ENCODE assay signal across 8 cellular contexts in genomic region chrX:47854474-47854873, GRCh38. TPM values are rescaled to one million over a fixed set of nuclear protein-coding genes. Genes with fewer than 3 reads are reported as not detected.
DNase-seq lines count a peak whose midpoint lies in the region; ATAC-seq lines count a peak whose summit lies in the region.

No MANE protein-coding gene starts in this region.

- H3K27me3 ChIP-seq in right cardiac atrium (ENCODE audit: control insufficient read depth, insufficient read depth), result no peaks in the 10 kb centered on the region

- WGBS in right cardiac atrium, result 40% methylated on average over 10 of the region's 10 CpGs

- no peaks in the 10 kb centered on the region for H3K27me3 Mint-ChIP-seq in activated T-cell treated with anti-CD3 and anti-CD28 coated beads, Interleukin-2, amount 50 U/mL, for 4 hours (ENCODE audit: low read depth)
- H3K27me3 Mint-ChIP-seq in activated T-helper 17 cell treated with anti-CD3 and anti-CD28 coated beads, Interleukin-2, amount 50 U/mL, for 72 hours, result no peaks in the 10 kb centered on the region

- H3K9me3 ChIP-seq in right cardiac atrium (ENCODE audit: control insufficient read depth, low read length), result no peaks in the 10 kb centered on the region

- H3K4me3 ChIP-seq in right cardiac atrium (ENCODE audit: low read length), result no peak overlapping the region

- H3K4me3 Mint-ChIP-seq in activated T-cell treated with anti-CD3 and anti-CD28 coated beads, Interleukin-2, amount 50 U/mL, for 4 hours, result no peak overlapping the region
- H3K4me3 Mint-ChIP-seq in activated T-helper 17 cell treated with anti-CD3 and anti-CD28 coated beads, Interleukin-2, amount 50 U/mL, for 72 hours, result no peak overlapping the region

- peak; percentile 53 for DNase-seq in Ammon's horn (ENCODE audit: low spot score)
- DNase-seq in HT-29 (ENCODE audit: low spot score), result peak; percentile 41
- peak; percentile 18 for DNase-seq in activated T-cell treated with anti-CD3 and anti-CD28 coated beads, Interleukin-2, amount 50 U/mL, for 4 hours
- DNase-seq in right cardiac atrium, result peak; percentile 27 to 47 (median 45)
- DNase-seq in superior temporal gyrus (ENCODE audit: extremely low spot score), result peak; percentile 31
- DNase-seq in NCI-H1694 (lab: John Stamatoyannopoulos, UW), result no peak
- DNase-seq in KG1 (lab: John Stamatoyannopoulos, UW), result no peak

- H3K27ac Mint-ChIP-seq in activated T-helper 17 cell treated with anti-CD3 and anti-CD28 coated beads, Interleukin-2, amount 50 U/mL, for 72 hours, result no peak overlapping the region

- no peaks in the 10 kb centered on the region for H3K4me1 Mint-ChIP-seq in activated T-cell treated with anti-CD3 and anti-CD28 coated beads, Interleukin-2, amount 50 U/mL, for 4 hours (ENCODE audit: low read depth)
- peaks cover 6% of the 10 kb centered on the region for H3K4me1 Mint-ChIP-seq in activated T-helper 17 cell treated with anti-CD3 and anti-CD28 coated beads, Interleukin-2, amount 50 U/mL, for 72 hours

- no peaks in the 10 kb centered on the region for H3K4me1 ChIP-seq in right cardiac atrium (ENCODE audit: control insufficient read depth, insufficient read depth, low read length)

- no peak overlapping the region for H3K27ac ChIP-seq in right cardiac atrium (ENCODE audit: low read length)

- H3K36me3 Mint-ChIP-seq in activated T-cell treated with anti-CD3 and anti-CD28 coated beads, Interleukin-2, amount 50 U/mL, for 4 hours (ENCODE audit: insufficient read depth), result peaks cover 24% of the 10 kb centered on the region
- H3K36me3 Mint-ChIP-seq in activated T-helper 17 cell treated with anti-CD3 and anti-CD28 coated beads, Interleukin-2, amount 50 U/mL, for 72 hours (ENCODE audit: low read depth), result peaks cover 57% of the 10 kb centered on the region

- intact Hi-C loops in right cardiac atrium (cut with DNase I), result loop anchor here in 2 of 4 donors (5.0 kb wide), 1 partner anchor 173 kb away; no protein-coding TSS in a partner anchor

- H3K9me3 Mint-ChIP-seq in activated T-cell treated with anti-CD3 and anti-CD28 coated beads, Interleukin-2, amount 50 U/mL, for 4 hours, result no peaks in the 10 kb centered on the region
- H3K9me3 Mint-ChIP-seq in activated T-helper 17 cell treated with anti-CD3 and anti-CD28 coated beads, Interleukin-2, amount 50 U/mL, for 72 hours, result no peaks in the 10 kb centered on the region

- ATAC-seq in activated T-cell treated with anti-CD3 and anti-CD28 coated beads, Interleukin-2, amount 50 U/mL, for 4 hours, result no peak
- peak; percentile 68 to 78 for ATAC-seq in right cardiac atrium
- ATAC-seq in activated T-helper 17 cell treated with anti-CD3 and anti-CD28 coated beads, Interleukin-2, amount 50 U/mL, for 72 hours (replicated peaks), result no peak

RNA-seq across cellular contexts. Expression of gene ZNF81, which starts 17.8 kb away (rescaled TPM):
- total RNA-seq in HT-29 (2014; rRNA removed; shearing (Covaris generic)), result 5.5 and 7.4 TPM in 2 replicates
- 1 to 10 TPM; 5.4 to 7.6 (median 7.6) TPM for total RNA-seq in activated T-cell treated with anti-CD3 and anti-CD28 coated beads, Interleukin-2, amount 50 U/mL, for 4 hours
- 10 to 100 TPM in 2 of 4 donors, 1 to 10 TPM in 2; 6.2 to 12.4 (median 9.8) TPM for total RNA-seq in right cardiac atrium
- 2.2 TPM for polyA plus RNA-seq in right cardiac atrium
- total RNA-seq in activated T-helper 17 cell treated with anti-CD3 and anti-CD28 coated beads, Interleukin-2, amount 50 U/mL, for 72 hours, result 1 to 10 TPM; 6.4 to 7.8 TPM

Comparison
In these comparisons a context has a peak if more than half of its experiments do, and no peak if none do; other contexts are left out.
1. DNase-seq: peak in Ammon's horn (single experiment), HT-29 (single experiment), activated T-cell treated with anti-CD3 and anti-CD28 coated beads, Interleukin-2, amount 50 U/mL, for 4 hours (single experiment), right cardiac atrium (3 of 3) and superior temporal gyrus (single experiment); none in NCI-H1694 (single experiment) and KG1 (single experiment).
2. ATAC-seq: peak in right cardiac atrium (2 of 2); none in activated T-cell treated with anti-CD3 and anti-CD28 coated beads, Interleukin-2, amount 50 U/mL, for 4 hours (0 of 2) and activated T-helper 17 cell treated with anti-CD3 and anti-CD28 coated beads, Interleukin-2, amount 50 U/mL, for 72 hours (single experiment).